In genomic region chr7:101542527-101543241, GRCh38 we compare ENCODE assay signal across 8 cellular contexts.
DNase-seq lines count a peak whose midpoint lies in the region; ATAC-seq and TF ChIP-seq lines count a peak whose summit lies in the region.

No MANE protein-coding gene starts in this region.

- no peak overlapping the region for H3K27ac ChIP-seq in CD8-positive, alpha-beta memory T cell (ENCODE audit: low read depth, low read length)
- H3K27ac ChIP-seq in RWPE2 (ENCODE audit: poor library complexity, severe bottlenecking) (no peak overlapping the region), heart left ventricle (no peak overlapping the region)

- peak; percentile 46; the same call in 1 of the 3 replicates for ATAC-seq in RWPE2 (ENCODE audit: low read depth)
- peak in 3 of 4 donors; percentile 34 to 52 (median 35) for ATAC-seq in heart left ventricle
- no peak for ATAC-seq in HG02642 (IDR thresholded peaks at IDR 0.05; ENCODE audit: poor library complexity, unreplicated experiment)

- H3K4me1 Mint-ChIP-seq in CD8-positive, alpha-beta memory T cell = peaks cover 0 to 5% (median 3%) of the 10 kb centered on the region in 3 donors

- no peak for TF ChIP-seq POLR2A in heart left ventricle (IDR thresholded peaks at IDR 0.05)

- intact Hi-C loops in heart left ventricle (cut with DNase I) = loop anchor here in 9 of 10 donors (1.0 to 10.0 kb wide), 6 partner anchors 142 to 845 kb away; partner anchors contain the start of gene CUX1 (in 1 of the 9)

- TF ChIP-seq CTCF in RWPE2 (IDR thresholded peaks at IDR 0.05; ENCODE audit: poor library complexity, severe bottlenecking) (peak; percentile 90), heart left ventricle (IDR thresholded peaks at IDR 0.05) (peak; percentile 74 to 93 (median 89))

- 31 to 48% (median 32%) methylated on average over 12 to 16 of the region's 16 CpGs for WGBS in heart left ventricle, 4 donors

- no peak overlapping the region for H3K4me3 Mint-ChIP-seq in CD8-positive, alpha-beta memory T cell

- DNase-seq in CD8-positive, alpha-beta memory T cell = peak; percentile 36 to 76 (median 62)
- peak; percentile 85 for DNase-seq in HT-29 (ENCODE audit: low spot score)
- DNase-seq in RWPE2 (ENCODE audit: low spot score) = no peak
- peak; percentile 36 to 75 (median 72) for DNase-seq in activated naive CD4-positive, alpha-beta T cell (lab: John Stamatoyannopoulos, UW)
- peak; percentile 45 to 68 (median 57) for DNase-seq in heart left ventricle
- DNase-seq in retina = peak; percentile 87
- DNase-seq in GOT3 (lab: John Stamatoyannopoulos, UW) = no peak

- H3K4me3 ChIP-seq in CD8-positive, alpha-beta memory T cell (ENCODE audit: low read length) = no peak overlapping the region
- H3K4me3 ChIP-seq in RWPE2 (ENCODE audit: severe bottlenecking) (no peak overlapping the region), heart left ventricle (no peak overlapping the region)

- no peaks in the 10 kb centered on the region for H3K9me3 Mint-ChIP-seq in CD8-positive, alpha-beta memory T cell

- H3K36me3 Mint-ChIP-seq in CD8-positive, alpha-beta memory T cell = no peaks in the 10 kb centered on the region

- H3K27me3 Mint-ChIP-seq in CD8-positive, alpha-beta memory T cell = peaks cover 3 to 5% of the 10 kb centered on the region in 2 donors

- no peaks in the 10 kb centered on the region for H3K4me1 ChIP-seq in CD8-positive, alpha-beta memory T cell (ENCODE audit: insufficient read depth, low read length)
- no peaks in the 10 kb centered on the region for H3K4me1 ChIP-seq in RWPE2 (ENCODE audit: insufficient read depth, poor library complexity, severe bottlenecking)
- H3K4me1 ChIP-seq in heart left ventricle = peaks cover 0 to 9% (median 0%) of the 10 kb centered on the region in 12 donors

- peak overlapping the region in 2 of 8 donors; percentile 20 to 77 for H3K27ac Mint-ChIP-seq in CD8-positive, alpha-beta memory T cell

- CTCF ChIA-PET in CD8-positive, alpha-beta memory T cell (lab: Charles Lee) = interaction anchor here (0.6 to 4.3 kb wide), 7 partner anchors 13 to 736 kb away, joined by 3 to 56 read pairs (median 4); no protein-coding TSS in a partner anchor

- no peaks in the 10 kb centered on the region for H3K9me3 ChIP-seq in CD8-positive, alpha-beta memory T cell (ENCODE audit: low read length)
- no peaks in the 10 kb centered on the region for H3K9me3 ChIP-seq in RWPE2 (ENCODE audit: severe bottlenecking)
- no peaks in the 10 kb centered on the region for H3K9me3 ChIP-seq in heart left ventricle

- H3K36me3 ChIP-seq in CD8-positive, alpha-beta memory T cell (ENCODE audit: insufficient read depth, low read length) = no peaks in the 10 kb centered on the region
- no peaks in the 10 kb centered on the region for H3K36me3 ChIP-seq in RWPE2 (ENCODE audit: low read depth)
- no peaks in the 10 kb centered on the region for H3K36me3 ChIP-seq in heart left ventricle

- POLR2A ChIA-PET in CD8-positive, alpha-beta memory T cell (lab: Charles Lee) = interaction anchor here (0.6 kb wide), 1 partner anchor 151 kb away, joined by 6 read pairs; no protein-coding TSS in a partner anchor

- H3K27me3 ChIP-seq in CD8-positive, alpha-beta memory T cell (ENCODE audit: insufficient read depth, low read length, poor library complexity, severe bottlenecking) = no peaks in the 10 kb centered on the region
- H3K27me3 ChIP-seq in RWPE2 (ENCODE audit: insufficient read depth, poor library complexity, severe bottlenecking) (no peaks in the 10 kb centered on the region), heart left ventricle (peaks cover 0 to 5% (median 0%) of the 10 kb centered on the region in 9 donors)

Comparison
In these comparisons a context has a peak if more than half of its experiments do, and no peak if none do; other contexts are left out.
1. DNase-seq: peak in CD8-positive, alpha-beta memory T cell (5 of 5), HT-29 (single experiment), activated naive CD4-positive, alpha-beta T cell (4 of 4), heart left ventricle (5 of 5) and retina (single experiment); none in RWPE2 (single experiment) and GOT3 (single experiment).